ENCODE assay signal across 11 cellular contexts in genomic region chr14:57493467-57494181, GRCh38. TPM values are rescaled to one million over a fixed set of nuclear protein-coding genes. Genes with fewer than 3 reads are reported as not detected.
DNase-seq lines count a peak whose midpoint lies in the region; ATAC-seq, FAIRE-seq and TF ChIP-seq lines count a peak whose summit lies in the region.
"Had no signal": no experiment of that assay in that cellular context is flagged by ENCODE, and none has a peak within 500 bp of the region (broad histone marks: within the 10 kb centered on the region; RNA-seq: fewer than 3 reads in every experiment).

CCDC198 (minus strand) TSS chr14:57493857; CDS start chr14:57493715, 142 bp downstream.

- H3K9me3 ChIP-seq in CD8-positive, alpha-beta T cell (ENCODE audit: low read length) = no peaks in the 10 kb centered on the region
- no peaks in the 10 kb centered on the region for H3K9me3 ChIP-seq in esophagus muscularis mucosa
- H3K9me3 ChIP-seq: BE2C had no signal

- ATAC-seq in CD8-positive, alpha-beta T cell = peak; percentile 17
- ATAC-seq in GM19395 (IDR thresholded peaks at IDR 0.05; ENCODE audit: unreplicated experiment) (peak; percentile 84), HG03060 (IDR thresholded peaks at IDR 0.05; ENCODE audit: low read depth, unreplicated experiment) (peak; percentile 36)

- H3K27ac ChIP-seq in CD8-positive, alpha-beta T cell (ENCODE audit: low read depth, low read length) = no peak within 1 kb of the TSS
- no peak within 1 kb of the TSS for H3K27ac ChIP-seq in esophagus muscularis mucosa (replicated peaks in 1 of 4)

- no peak within 1 kb of the TSS for H3K4me3 ChIP-seq in CD8-positive, alpha-beta T cell (ENCODE audit: low read depth, low read length)
- H3K4me3 ChIP-seq in esophagus muscularis mucosa = no peak within 1 kb of the TSS
- H3K4me3 ChIP-seq: lung had no signal

- H3K4me1 Mint-ChIP-seq in CD8-positive, alpha-beta T cell (ENCODE audit: low read depth) = peaks cover 9% of the 10 kb centered on the region
- no peaks in the 10 kb centered on the region for H3K4me1 Mint-ChIP-seq in osteocyte (ENCODE audit: unreplicated experiment)

- peaks cover 2% of the 10 kb centered on the region for H3K9me3 Mint-ChIP-seq in CD8-positive, alpha-beta T cell
- no peaks in the 10 kb centered on the region for H3K9me3 Mint-ChIP-seq in osteocyte (ENCODE audit: unreplicated experiment)

- H3K4me1 ChIP-seq in CD8-positive, alpha-beta T cell (ENCODE audit: insufficient read depth, low read length) = peaks cover 5% of the 10 kb centered on the region
- H3K4me1 ChIP-seq in esophagus muscularis mucosa = no peaks in the 10 kb centered on the region
- H3K4me1 ChIP-seq: BE2C had no signal

- WGBS in esophagus muscularis mucosa = 61% methylated on average over 6 of the region's 6 CpGs

- H3K36me3 ChIP-seq in CD8-positive, alpha-beta T cell (ENCODE audit: insufficient read depth, low read length) = no peaks in the 10 kb centered on the region
- H3K36me3 ChIP-seq in esophagus muscularis mucosa = no peaks in the 10 kb centered on the region
- H3K36me3 ChIP-seq: BE2C had no signal

- H3K4me3 Mint-ChIP-seq in CD8-positive, alpha-beta T cell = no peak within 1 kb of the TSS
- no peak within 1 kb of the TSS for H3K4me3 Mint-ChIP-seq in osteocyte (ENCODE audit: unreplicated experiment)

- no peaks in the 10 kb centered on the region for H3K27me3 ChIP-seq in CD8-positive, alpha-beta T cell (ENCODE audit: insufficient read depth, low read length)
- no peaks in the 10 kb centered on the region for H3K27me3 ChIP-seq in esophagus muscularis mucosa
- H3K27me3 ChIP-seq: BE2C had no signal

- POLR2A ChIA-PET in CD8-positive, alpha-beta T cell (lab: Charles Lee) = no interaction called here

- no peak for DNase-seq in CD8-positive, alpha-beta T cell
- DNase-seq in astrocyte of the hippocampus (ENCODE audit: low read depth, low spot score) (peak; percentile 48), H54 (ENCODE audit: insufficient read length, low spot score) (no peak), NK-92 (lab: John Stamatoyannopoulos, UW; ENCODE audit: unreplicated experiment) (no peak), osteocyte (ENCODE audit: extremely low spot score, unreplicated experiment) (no peak), esophagus muscularis mucosa (ENCODE audit: extremely low spot score) (no peak)
- DNase-seq: BE2C, substantia nigra had no signal

- intact Hi-C loops in CD8-positive, alpha-beta T cell (cut with DNase I, micrococcal nuclease) = no loop called here
- intact Hi-C loops in esophagus muscularis mucosa (cut with DNase I) = no loop called here

- no peak for FAIRE-seq in H54 (lab: Jason Lieb, UNC)

- TF ChIP-seq POLR2A in H54 (IDR thresholded peaks at IDR 0.05; ENCODE audit: low read depth, low read length) (no peak), esophagus muscularis mucosa (IDR thresholded peaks at IDR 0.05; ENCODE audit: low read depth) (no peak)

- no peaks in the 10 kb centered on the region for H3K27me3 Mint-ChIP-seq in CD8-positive, alpha-beta T cell (ENCODE audit: low read depth)
- H3K27me3 Mint-ChIP-seq in osteocyte (ENCODE audit: unreplicated experiment) = peaks cover 4% of the 10 kb centered on the region

- no peak for TF ChIP-seq CTCF in CD8-positive, alpha-beta T cell (IDR thresholded peaks at IDR 0.05)
- TF ChIP-seq CTCF in osteocyte (IDR thresholded peaks at IDR 0.05) (no peak), esophagus muscularis mucosa (IDR thresholded peaks at IDR 0.05) (no peak)

- no peak within 1 kb of the TSS for H3K27ac Mint-ChIP-seq in CD8-positive, alpha-beta T cell
- no peak within 1 kb of the TSS for H3K27ac Mint-ChIP-seq in osteocyte (ENCODE audit: unreplicated experiment)

- no peaks in the 10 kb centered on the region for H3K36me3 Mint-ChIP-seq in CD8-positive, alpha-beta T cell
- no peaks in the 10 kb centered on the region for H3K36me3 Mint-ChIP-seq in osteocyte (ENCODE audit: unreplicated experiment)

- TF ChIP-seq EP300 in esophagus muscularis mucosa (IDR thresholded peaks at IDR 0.05) = no peak

- CTCF ChIA-PET in CD8-positive, alpha-beta T cell (lab: Charles Lee) = no interaction called here

RNA-seq across cellular contexts. Expression of gene CCDC198, which starts in this region (rescaled TPM):
- total RNA-seq in CD8-positive, alpha-beta T cell = not detected
- total RNA-seq in osteocyte (not detected in 2 replicates), esophagus muscularis mucosa (not detected)
- total RNA-seq: lung had no signal

Comparison
In these comparisons a context has a peak if more than half of its experiments do, and no peak if none do; other contexts are left out.
1. Peak in ATAC-seq in CD8-positive, alpha-beta T cell; RNA of the gene not detected or under 1 TPM.
2. ATAC-seq: peak in every context shown above with its lines; median percentile 84 in GM19395; 36 in HG03060; 17 in CD8-positive, alpha-beta T cell.